Comparison of ENCODE assay signal across 11 cellular contexts in the genomic region with DNA sequence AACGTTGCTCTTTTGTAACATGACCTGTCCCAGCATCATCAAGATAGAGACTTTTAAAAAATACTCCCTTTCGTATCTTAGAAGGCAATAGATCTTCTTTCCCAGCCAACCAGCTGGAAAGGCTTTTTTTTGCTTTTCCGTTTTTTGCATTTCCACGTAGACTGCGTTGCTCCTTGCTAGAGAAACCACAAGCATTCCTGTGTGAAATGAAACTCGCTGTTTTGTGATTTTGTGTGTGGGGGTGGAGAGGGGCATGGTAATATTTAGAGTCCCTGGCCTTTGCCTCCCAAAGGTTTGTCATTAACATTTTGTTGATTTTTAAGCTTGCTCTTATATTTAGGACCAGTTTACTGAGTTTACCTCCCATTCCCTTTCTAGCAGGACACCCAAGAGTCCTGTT.
DNase-seq lines count a peak whose midpoint lies in the region; ATAC-seq and TF ChIP-seq lines count a peak whose summit lies in the region.
"Had no signal": no experiment of that assay in that cellular context is flagged by ENCODE, and none has a peak within 500 bp of the region (broad histone marks: within the 10 kb centered on the region; RNA-seq: fewer than 3 reads in every experiment).

No MANE protein-coding gene starts in this region.

- peak overlapping the region; percentile 84 for H3K27ac Mint-ChIP-seq in nephron progenitor cell
- H3K27ac Mint-ChIP-seq: endodermal cell had no signal

- H3K36me3 Mint-ChIP-seq in nephron progenitor cell (ENCODE audit: low read depth), result no peaks in the 10 kb centered on the region

- in situ Hi-C loops in ACHN (cut with HindIII; ENCODE audit: low pct_ligation_motif_present, low pct_unique_long_range_greater_than_20kb, low sequenced_read_pairs), result no loop called here

- H3K9me3 Mint-ChIP-seq in nephron progenitor cell, result no peaks in the 10 kb centered on the region
- H3K9me3 Mint-ChIP-seq: endodermal cell had no signal

- DNase-seq in ACHN, result peak; percentile 64
- DNase-seq in MG63, result no peak
- DNase-seq in epithelial cell of proximal tubule (ENCODE audit: low read depth), result no peak
- DNase-seq in nephron progenitor cell, result no peak
- DNase-seq in GM19240 (ENCODE audit: insufficient read length, low spot score), result no peak
- no peak for DNase-seq in NCI-H1930 (lab: John Stamatoyannopoulos, UW)
- no peak for DNase-seq in stimulated activated CD4-positive, alpha-beta T cell treated with anti-CD3 and anti-CD28 coated beads, Interleukin-15, amount 100 ng/mL, for 24 hours
- DNase-seq: C1 segment of cervical spinal cord, endodermal cell, NCI-H2171 treated with DMSO at 0.1 percent for 48 hours had no signal

- no peak for ATAC-seq in GM18907 (IDR thresholded peaks at IDR 0.05; ENCODE audit: unreplicated experiment)

- TF ChIP-seq CTCF in epithelial cell of proximal tubule (conservative IDR thresholded peaks at IDR 0.05; ENCODE audit: low read depth, low read length), result no peak
- no peak for TF ChIP-seq CTCF in nephron progenitor cell (IDR thresholded peaks at IDR 0.05)

- H3K36me3 ChIP-seq in MG63, result no peaks in the 10 kb centered on the region

- peaks cover 29% of the 10 kb centered on the region for H3K4me1 Mint-ChIP-seq in nephron progenitor cell
- H3K4me1 Mint-ChIP-seq: endodermal cell had no signal

- H3K9me3 ChIP-seq in MG63, result no peaks in the 10 kb centered on the region

- no peak overlapping the region for H3K4me3 Mint-ChIP-seq in nephron progenitor cell
- H3K4me3 Mint-ChIP-seq: endodermal cell had no signal

- H3K4me3 ChIP-seq in MG63, result peak overlapping the region; percentile 33
- peak overlapping the region; percentile 46 for H3K4me3 ChIP-seq in epithelial cell of proximal tubule (ENCODE audit: low read depth, low read length)

- H3K27me3 Mint-ChIP-seq in nephron progenitor cell (ENCODE audit: low read depth, poor library complexity), result peaks cover 2% of the 10 kb centered on the region

- no peaks in the 10 kb centered on the region for H3K27me3 ChIP-seq in MG63
